In the genomic region with DNA sequence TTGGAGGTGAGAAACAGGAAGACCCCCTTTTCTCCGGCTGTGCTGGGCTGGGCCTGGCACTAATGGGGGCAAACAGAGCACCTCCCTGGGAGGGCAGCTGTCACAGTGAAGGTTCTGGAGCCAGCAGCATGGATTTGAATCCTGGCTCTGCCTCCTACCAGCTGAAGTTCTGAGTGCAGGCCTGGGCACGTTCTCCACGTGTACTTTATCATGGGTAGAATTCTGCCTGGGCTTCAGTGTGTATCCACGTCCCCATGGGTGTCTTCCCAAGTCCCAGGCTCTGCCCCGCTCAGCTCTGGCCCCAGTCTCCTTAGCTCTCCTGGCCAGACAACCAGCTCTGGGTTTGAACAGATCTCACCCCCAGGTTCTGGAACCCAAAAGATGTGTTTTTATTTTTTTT, we compare ENCODE assay signal across 19 cellular contexts.
DNase-seq lines count a peak whose midpoint lies in the region; ATAC-seq and TF ChIP-seq lines count a peak whose summit lies in the region.
"Had no signal": no experiment of that assay in that cellular context is flagged by ENCODE, and none has a peak within 500 bp of the region (broad histone marks: within the 10 kb centered on the region; RNA-seq: fewer than 3 reads in every experiment).

No MANE protein-coding gene starts in this region.

- no peak overlapping the region for H3K4me3 ChIP-seq in epithelial cell of esophagus (ENCODE audit: low read length)
- H3K4me3 ChIP-seq: GM23248, SJCRH30 had no signal

- ATAC-seq in GM21423 (IDR thresholded peaks at IDR 0.05; ENCODE audit: unreplicated experiment): no peak
- no peak for ATAC-seq in HG03520 (IDR thresholded peaks at IDR 0.05; ENCODE audit: unreplicated experiment)

- TF ChIP-seq CTCF in epithelial cell of esophagus (IDR thresholded peaks at IDR 0.05; ENCODE audit: insufficient read depth, low read depth, low read length, missing control alignments): no peak

- DNase-seq in DMS 273 (lab: John Stamatoyannopoulos, UW; ENCODE audit: unreplicated experiment) (peak; percentile 56), DMS 273 treated with DMSO at 0.1 percent for 48 hours (lab: John Stamatoyannopoulos, UW) (no peak), NCI-H1694 (lab: John Stamatoyannopoulos, UW) (peak; percentile 63), epithelial cell of esophagus (ENCODE audit: low read depth) (peak; percentile 70), mesenteric fat pad (ENCODE audit: low spot score) (peak; percentile 39), activated T-cell treated with anti-CD3 and anti-CD28 coated beads for 4 hours (no peak)
- DNase-seq: ACHN; CD8-positive, alpha-beta memory T cell; EL; GF-D8; GM23248; H9; HFFc6; KBM-7; NCI-H1105; NCI-H187; SJCRH30 had no signal

Comparison
In these comparisons a context has a peak if more than half of its experiments do, and no peak if none do; other contexts are left out.
1. DNase-seq: peak in DMS 273 (single experiment), NCI-H1694 (single experiment), epithelial cell of esophagus (single experiment) and mesenteric fat pad (single experiment); none in DMS 273 treated with DMSO at 0.1 percent for 48 hours (single experiment) and activated T-cell treated with anti-CD3 and anti-CD28 coated beads for 4 hours (single experiment).